4 cellular contexts compared by ENCODE assay signal in genomic region chr4:135236035-135236434, GRCh38.
"Had no signal": no experiment of that assay in that cellular context is flagged by ENCODE, and none has a peak within 500 bp of the region (broad histone marks: within the 10 kb centered on the region; RNA-seq: fewer than 3 reads in every experiment).

No MANE protein-coding gene starts in this region.

- DNase-seq: H9, HCEC 1CT, IMR-90 had no signal

- ATAC-seq: GM23338 had no signal

- H3K4me3 ChIP-seq: GM23338 had no signal

- H2AFZ ChIP-seq: GM23338 had no signal

- H3K4me2 ChIP-seq: GM23338 had no signal
